In the genomic region with DNA sequence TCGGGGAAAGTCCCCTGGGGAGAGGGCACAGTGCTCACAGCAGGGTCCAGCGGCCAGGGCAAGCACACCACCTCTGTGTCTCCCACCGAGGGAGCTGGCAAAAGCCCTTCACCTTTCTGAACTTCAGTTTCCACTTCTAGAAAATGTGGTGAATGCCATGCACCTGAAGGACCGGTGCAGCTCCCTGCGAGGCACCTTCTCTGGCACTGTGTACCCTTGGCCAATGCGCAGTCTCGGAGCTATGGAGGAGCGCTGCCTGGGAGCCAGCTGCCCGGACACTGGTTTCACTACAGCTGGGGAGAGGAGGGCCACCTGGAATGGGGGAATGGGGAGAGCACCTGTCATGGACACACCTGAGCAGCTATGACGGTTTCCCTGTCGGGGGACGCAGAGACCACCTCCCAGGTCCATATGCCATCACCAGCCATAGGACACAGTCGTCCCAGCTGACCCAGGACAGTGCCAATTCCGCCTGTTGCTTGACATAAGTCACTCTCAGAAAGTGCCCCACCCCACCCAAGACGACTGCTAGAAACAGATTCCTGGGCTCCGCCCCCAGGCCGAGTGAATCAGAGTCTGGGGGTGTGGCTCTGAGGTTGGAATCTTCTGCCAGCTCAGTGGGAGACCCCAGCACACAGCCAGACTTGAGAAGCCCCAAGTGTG, we compare ENCODE assay signal across 1 cellular context.
TF ChIP-seq lines count a peak whose summit lies in the region.

No MANE protein-coding gene starts in this region.

TF ChIP-seq in HCT116, 20 proteins besides CTCF, POLR2A, EP300 and RAD21 (continued from another document):
- TF ChIP-seq EGR1 (IDR thresholded peaks at IDR 0.05; ENCODE audit: low read depth) = no peak
- no peak for TF ChIP-seq ELF1 (IDR thresholded peaks at IDR 0.05; ENCODE audit: borderline replicate concordance, low read depth)
- no peak for TF ChIP-seq EZH2 (IDR thresholded peaks at IDR 0.05)
- TF ChIP-seq, protein P1, sequence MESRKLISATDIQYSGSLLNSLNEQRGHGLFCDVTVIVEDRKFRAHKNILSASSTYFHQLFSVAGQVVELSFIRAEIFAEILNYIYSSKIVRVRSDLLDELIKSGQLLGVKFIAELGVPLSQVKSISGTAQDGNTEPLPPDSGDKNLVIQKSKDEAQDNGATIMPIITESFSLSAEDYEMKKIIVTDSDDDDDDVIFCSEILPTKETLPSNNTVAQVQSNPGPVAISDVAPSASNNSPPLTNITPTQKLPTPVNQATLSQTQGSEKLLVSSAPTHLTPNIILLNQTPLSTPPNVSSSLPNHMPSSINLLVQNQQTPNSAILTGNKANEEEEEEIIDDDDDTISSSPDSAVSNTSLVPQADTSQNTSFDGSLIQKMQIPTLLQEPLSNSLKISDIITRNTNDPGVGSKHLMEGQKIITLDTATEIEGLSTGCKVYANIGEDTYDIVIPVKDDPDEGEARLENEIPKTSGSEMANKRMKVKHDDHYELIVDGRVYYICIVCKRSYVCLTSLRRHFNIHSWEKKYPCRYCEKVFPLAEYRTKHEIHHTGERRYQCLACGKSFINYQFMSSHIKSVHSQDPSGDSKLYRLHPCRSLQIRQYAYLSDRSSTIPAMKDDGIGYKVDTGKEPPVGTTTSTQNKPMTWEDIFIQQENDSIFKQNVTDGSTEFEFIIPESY (IDR thresholded peaks at IDR 0.05; ENCODE audit: extremely low read depth, insufficient replicate concordance, low read length) = no peak
- TF ChIP-seq FOSL1 (IDR thresholded peaks at IDR 0.05; ENCODE audit: low read depth) = no peak
- TF ChIP-seq, protein P2, sequence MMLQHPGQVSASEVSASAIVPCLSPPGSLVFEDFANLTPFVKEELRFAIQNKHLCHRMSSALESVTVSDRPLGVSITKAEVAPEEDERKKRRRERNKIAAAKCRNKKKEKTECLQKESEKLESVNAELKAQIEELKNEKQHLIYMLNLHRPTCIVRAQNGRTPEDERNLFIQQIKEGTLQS (IDR thresholded peaks at IDR 0.05) = no peak
- TF ChIP-seq YY1 (IDR thresholded peaks at IDR 0.05; ENCODE audit: extremely low read depth, insufficient replicate concordance, low read depth, low read length) = no peak
- no peak for TF ChIP-seq SP1 (IDR thresholded peaks at IDR 0.05; ENCODE audit: low read depth)
- no peak for TF ChIP-seq CBX3 (IDR thresholded peaks at IDR 0.05; ENCODE audit: low read depth)
- no peak for TF ChIP-seq JUND (IDR thresholded peaks at IDR 0.05)
- no peak for TF ChIP-seq EZH2phosphoT487 (IDR thresholded peaks at IDR 0.05; ENCODE audit: borderline replicate concordance)
- TF ChIP-seq SIN3A (IDR thresholded peaks at IDR 0.05; ENCODE audit: low read depth) = no peak
